Comparison of ENCODE assay signal across 30 cellular contexts in genomic region chr6:94639564-94639963, GRCh38.
DNase-seq lines count a peak whose midpoint lies in the region; ATAC-seq, FAIRE-seq and TF ChIP-seq lines count a peak whose summit lies in the region.
"Had no signal": no experiment of that assay in that cellular context is flagged by ENCODE, and none has a peak within 500 bp of the region (broad histone marks: within the 10 kb centered on the region; RNA-seq: fewer than 3 reads in every experiment).

No MANE protein-coding gene starts in this region.

- H3K9me3 ChIP-seq in kidney (ENCODE audit: control insufficient read depth in 1 of 2, low read length in 2 of 2) (no peaks in the 10 kb centered on the region), suprapubic skin (no peaks in the 10 kb centered on the region), right cardiac atrium (ENCODE audit: control insufficient read depth, low read length) (no peaks in the 10 kb centered on the region)
- H3K9me3 ChIP-seq: A549; BE2C; BLaER1; BLaER1 treated with 17β-estradiol and CSF1 and Interleukin-3, amounts not matched to agents 10 nM and 100 nM; Caco-2 had no signal

- H3K9ac ChIP-seq in kidney (ENCODE audit: low read length in 2 of 2) = no peak overlapping the region
- H3K9ac ChIP-seq: BLaER1; BLaER1 treated with 17β-estradiol and CSF1 and Interleukin-3, amounts not matched to agents 10 nM and 100 nM had no signal

- TF ChIP-seq POLR2A in suprapubic skin (IDR thresholded peaks at IDR 0.05) = no peak

- no peak overlapping the region for H3K27ac ChIP-seq in coronary artery
- no peak overlapping the region for H3K27ac ChIP-seq in kidney (ENCODE audit: low read depth in 2 of 2, low read length in 2 of 2)
- H3K27ac ChIP-seq in suprapubic skin = no peak overlapping the region
- no peak overlapping the region for H3K27ac ChIP-seq in right cardiac atrium (ENCODE audit: low read length)
- H3K27ac ChIP-seq: 22Rv1; A549; BLaER1; BLaER1 treated with 17β-estradiol and CSF1 and Interleukin-3, amounts not matched to agents 10 nM and 100 nM; C4-2B had no signal

- H3K36me3 ChIP-seq in kidney (ENCODE audit: control insufficient read depth in 1 of 2, insufficient read depth in 2 of 2, low read length in 2 of 2) (no peaks in the 10 kb centered on the region), suprapubic skin (no peaks in the 10 kb centered on the region)
- H3K36me3 ChIP-seq: BE2C; BLaER1; BLaER1 treated with 17β-estradiol and CSF1 and Interleukin-3, amounts not matched to agents 10 nM and 100 nM had no signal

- no peak for ATAC-seq in right cardiac atrium
- ATAC-seq: A549; CD8-positive, alpha-beta T cell had no signal

- DNase-seq in coronary artery (ENCODE audit: low spot score) (peak; percentile 67), kidney (peak; percentile 29), suprapubic skin (ENCODE audit: low spot score in 2 of 2) (no peak), right cardiac atrium (no peak)
- DNase-seq: 8988T; ACHN; AML-193; BE2C; C1 segment of cervical spinal cord; Caco-2; Calu3; CD4-positive, alpha-beta memory T cell; CD4-positive, alpha-beta T cell; CD4-positive, CD25-positive, alpha-beta regulatory T cell; CD8-positive, alpha-beta memory T cell; CD8-positive, alpha-beta T cell; COR-L47; DMS 273 treated with DMSO at 0.1 percent for 48 hours; DMS153; DMS53; DMS79; DMS79 treated with DMSO at 0.1 percent for 48 hours; DND-41; EL had no signal

- no peaks in the 10 kb centered on the region for H3K4me1 ChIP-seq in kidney (ENCODE audit: control insufficient read depth in 1 of 2, insufficient read depth in 1 of 2, low read depth in 1 of 2, low read length in 2 of 2)
- H3K4me1 ChIP-seq in suprapubic skin = no peaks in the 10 kb centered on the region
- no peaks in the 10 kb centered on the region for H3K4me1 ChIP-seq in right cardiac atrium (ENCODE audit: control insufficient read depth, insufficient read depth, low read length)
- H3K4me1 ChIP-seq: A549; BE2C; BLaER1; BLaER1 treated with 17β-estradiol and CSF1 and Interleukin-3, amounts not matched to agents 10 nM and 100 nM; Caco-2 had no signal

- TF ChIP-seq CTCF in coronary artery (IDR thresholded peaks at IDR 0.05) (no peak), kidney (IDR thresholded peaks at IDR 0.05; ENCODE audit: borderline replicate concordance, extremely low read depth, insufficient read depth) (no peak), suprapubic skin (IDR thresholded peaks at IDR 0.05) (no peak)

- no peak for FAIRE-seq in kidney (lab: Jason Lieb, UNC)
- FAIRE-seq: A549, D721Med had no signal

- H3K4me3 ChIP-seq in coronary artery (no peak overlapping the region), kidney (ENCODE audit: low read length in 2 of 2) (no peak overlapping the region), suprapubic skin (no peak overlapping the region), right cardiac atrium (ENCODE audit: low read length) (no peak overlapping the region)
- H3K4me3 ChIP-seq: A549; BLaER1; BLaER1 treated with 17β-estradiol and CSF1 and Interleukin-3, amounts not matched to agents 10 nM and 100 nM had no signal

- TF ChIP-seq EP300 in suprapubic skin (IDR thresholded peaks at IDR 0.05) = no peak

- WGBS in suprapubic skin = 85% methylated on average over 5 of the region's 5 CpGs
- 74% methylated on average over 5 of the region's 5 CpGs for WGBS in right cardiac atrium

- intact Hi-C loops in kidney (cut with DNase I) = no loop called here
- intact Hi-C loops in right cardiac atrium (cut with DNase I) = no loop called here

- no peaks in the 10 kb centered on the region for H3K27me3 ChIP-seq in suprapubic skin
- H3K27me3 ChIP-seq in right cardiac atrium (ENCODE audit: control insufficient read depth, insufficient read depth) = no peaks in the 10 kb centered on the region
- H3K27me3 ChIP-seq: BE2C; BLaER1; BLaER1 treated with 17β-estradiol and CSF1 and Interleukin-3, amounts not matched to agents 10 nM and 100 nM had no signal

Comparison
In these comparisons a context has a peak if more than half of its experiments do, and no peak if none do; other contexts are left out.
1. DNase-seq: peak in coronary artery (single experiment) and kidney (single experiment); none in suprapubic skin (0 of 2) and right cardiac atrium (0 of 3).